Comparison of ENCODE assay signal across 1 cellular context in genomic region chr1:215146252-215146975, GRCh38.
TF ChIP-seq lines count a peak whose summit lies in the region.

No MANE protein-coding gene starts in this region.

TF ChIP-seq in IMR-90, 13 proteins besides CTCF, POLR2A, EP300 and RAD21 (continued from another document):
- TF ChIP-seq CHD1 (IDR thresholded peaks at IDR 0.05; ENCODE audit: low read depth, low read length) (no peak), FOS (IDR thresholded peaks at IDR 0.05; ENCODE audit: low read depth, low read length) (no peak), MAFK (IDR thresholded peaks at IDR 0.05; ENCODE audit: low read depth, low read length) (no peak)
